20 cellular contexts compared by ENCODE assay signal in the genomic region with DNA sequence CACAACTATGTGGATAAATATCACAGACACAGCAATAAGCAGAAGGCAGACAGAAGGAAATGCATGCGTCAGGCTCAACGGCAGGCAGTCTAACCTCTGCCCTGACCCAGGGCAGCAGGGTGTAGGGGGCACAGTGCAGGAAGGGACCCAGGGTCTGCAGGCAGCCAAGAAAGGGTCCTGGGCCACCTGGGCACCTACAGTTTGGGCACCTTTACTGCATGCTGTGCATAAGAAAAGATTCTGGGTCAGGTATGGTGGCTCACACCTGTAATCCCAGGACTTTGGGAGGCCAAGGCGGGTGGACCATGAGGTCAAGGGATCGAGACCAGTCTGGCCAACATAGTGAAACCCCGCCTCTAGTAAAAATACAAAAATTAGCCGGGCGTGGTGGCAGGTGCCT. TPM values are rescaled to one million over a fixed set of nuclear protein-coding genes. Genes with fewer than 3 reads are reported as not detected.
A peak's percentile ranks its signal among the peaks of the same experiment; 100 is the strongest.
DNase-seq lines count a peak whose midpoint lies in the region; ATAC-seq, FAIRE-seq and TF ChIP-seq lines count a peak whose summit lies in the region.
"Had no signal": no experiment of that assay in that cellular context is flagged by ENCODE, and none has a peak within 500 bp of the region (broad histone marks: within the 10 kb centered on the region; RNA-seq: fewer than 3 reads in every experiment).

No MANE protein-coding gene starts in this region.

- DNase-seq in Peyer's patch (peak in 2 of 3 donors; percentile 15 to 23), kidney (peak; percentile 29), sciatic nerve (ENCODE audit: low spot score) (peak; percentile 23), upper lobe of right lung (peak; percentile 22), NCI-H1105 (lab: John Stamatoyannopoulos, UW) (no peak)
- DNase-seq in effector CD8-positive, alpha-beta T cell (lab: John Stamatoyannopoulos, UW): no peak
- DNase-seq: C1 segment of cervical spinal cord; Calu3; CD4-positive, alpha-beta memory T cell; COR-L47; DMS53; DMS79 treated with DMSO at 0.1 percent for 48 hours; GF-D8; GOT3; HFFc6 had no signal

- no peak overlapping the region for H3K9ac ChIP-seq in kidney (ENCODE audit: low read length in 2 of 2)

- H3K27me3 ChIP-seq in Peyer's patch: no peaks in the 10 kb centered on the region
- H3K27me3 ChIP-seq in upper lobe of right lung: no peaks in the 10 kb centered on the region

- ATAC-seq in sciatic nerve (no peak), upper lobe of right lung (no peak), GM19397 (IDR thresholded peaks at IDR 0.05; ENCODE audit: unreplicated experiment) (no peak)

- peaks cover 0 to 4% (median 0%) of the 10 kb centered on the region in 4 donors for H3K4me1 ChIP-seq in Peyer's patch
- peaks cover 0 to 4% of the 10 kb centered on the region in 2 donors for H3K4me1 ChIP-seq in kidney (ENCODE audit: control insufficient read depth in 1 of 2, insufficient read depth in 1 of 2, low read depth in 1 of 2, low read length in 2 of 2)
- no peaks in the 10 kb centered on the region for H3K4me1 ChIP-seq in upper lobe of right lung
- H3K4me1 ChIP-seq: HAP-1 had no signal

- intact Hi-C loops in kidney (cut with DNase I) (no loop called here), sciatic nerve (cut with DNase I) (no loop called here), upper lobe of right lung (cut with DNase I) (no loop called here)

- TF ChIP-seq POLR2A in Peyer's patch (IDR thresholded peaks at IDR 0.05): no peak

- H3K27ac ChIP-seq in Peyer's patch (no peak overlapping the region), kidney (ENCODE audit: low read depth in 2 of 2, low read length in 2 of 2) (no peak overlapping the region), upper lobe of right lung (no peak overlapping the region)

- H3K4me3 ChIP-seq in Peyer's patch (no peak overlapping the region), kidney (ENCODE audit: low read length in 2 of 2) (no peak overlapping the region), upper lobe of right lung (no peak overlapping the region)
- H3K4me3 ChIP-seq: HAP-1 had no signal

- H3K9me3 ChIP-seq in Peyer's patch (no peaks in the 10 kb centered on the region), kidney (ENCODE audit: control insufficient read depth in 1 of 2, low read length in 2 of 2) (no peaks in the 10 kb centered on the region), upper lobe of right lung (no peaks in the 10 kb centered on the region)
- H3K9me3 ChIP-seq: HAP-1 had no signal

- no peaks in the 10 kb centered on the region for H3K36me3 ChIP-seq in Peyer's patch
- H3K36me3 ChIP-seq in kidney (ENCODE audit: control insufficient read depth in 1 of 2, insufficient read depth in 2 of 2, low read length in 2 of 2): no peaks in the 10 kb centered on the region
- H3K36me3 ChIP-seq in upper lobe of right lung: no peaks in the 10 kb centered on the region

- no peak for TF ChIP-seq CTCF in Peyer's patch (IDR thresholded peaks at IDR 0.05)
- TF ChIP-seq CTCF in kidney (IDR thresholded peaks at IDR 0.05; ENCODE audit: borderline replicate concordance, extremely low read depth, insufficient read depth): no peak
- no peak for TF ChIP-seq CTCF in upper lobe of right lung (IDR thresholded peaks at IDR 0.05)

- FAIRE-seq in kidney (lab: Jason Lieb, UNC): no peak
- FAIRE-seq: GM12891, GM18507, H54 had no signal

RNA-seq across cellular contexts. Expression of a gene that starts 17.7 kb away (rescaled TPM):
- 100 to 1,000 TPM in 1 of 4 donors, 10 to 100 TPM in 3; 12.1 to 790 (median 26.7) TPM for total RNA-seq in Peyer's patch
- 26.0 TPM for total RNA-seq in kidney
- 3.1 TPM for polyA plus RNA-seq in kidney (ENCODE audit: insufficient read depth, low read depth, low replicate concordance)
- 7.0 TPM for total RNA-seq in sciatic nerve
- total RNA-seq in upper lobe of right lung: 15.7 TPM

RNA-seq across cellular contexts. Expression of a gene that starts 18.7 kb away (rescaled TPM):
- total RNA-seq in Peyer's patch (10 to 100 TPM; 13.2 to 44.0 (median 28.1) TPM), kidney (64.6 TPM), sciatic nerve (45.3 TPM), upper lobe of right lung (60.7 TPM)
- polyA plus RNA-seq in kidney (ENCODE audit: insufficient read depth, low read depth, low replicate concordance): 94.9 TPM

RNA-seq across cellular contexts. Expression of a gene that starts 29.4 kb away (rescaled TPM):
- 10 to 100 TPM; 28.9 to 55.4 (median 47.9) TPM for total RNA-seq in Peyer's patch
- total RNA-seq in kidney: 41.5 TPM
- 24.3 TPM for polyA plus RNA-seq in kidney (ENCODE audit: insufficient read depth, low read depth, low replicate concordance)
- total RNA-seq in sciatic nerve: 33.5 TPM
- 34.6 TPM for total RNA-seq in upper lobe of right lung

RNA-seq across cellular contexts. Expression of a gene that starts 56.9 kb away (rescaled TPM):
- total RNA-seq in Peyer's patch (100 to 1,000 TPM in 3 of 4 donors, 10 to 100 TPM in 1; 89.1 to 188 (median 102) TPM), kidney (1.9 TPM), sciatic nerve (3.8 TPM), upper lobe of right lung (2.1 TPM)
- 1.1 TPM for polyA plus RNA-seq in kidney (ENCODE audit: insufficient read depth, low read depth, low replicate concordance)

Comparison
In these comparisons a context has a peak if more than half of its experiments do, and no peak if none do; other contexts are left out.
1. DNase-seq: peak in Peyer's patch (2 of 3), kidney (single experiment), sciatic nerve (single experiment) and upper lobe of right lung (single experiment); none in NCI-H1105 (single experiment) and effector CD8-positive, alpha-beta T cell (single experiment).